In genomic region chr6:85449388-85449817, GRCh38 we compare ENCODE assay signal across 8 cellular contexts. TPM values are rescaled to one million over a fixed set of nuclear protein-coding genes. Genes with fewer than 3 reads are reported as not detected.
DNase-seq lines count a peak whose midpoint lies in the region; ATAC-seq and TF ChIP-seq lines count a peak whose summit lies in the region.

No MANE protein-coding gene starts in this region.

- 1 to 3% methylated on average over 14 to 24 of the region's 24 CpGs for WGBS in upper lobe of left lung, 2 donors

- no peaks in the 10 kb centered on the region for H3F3A ChIP-seq in neural cell (ENCODE audit: insufficient read depth, low read length, poor library complexity, severe bottlenecking)

- peak; percentile 68 for ATAC-seq in GM19328 (IDR thresholded peaks at IDR 0.05; ENCODE audit: unreplicated experiment)
- peak; percentile 61 for ATAC-seq in HG03432 (IDR thresholded peaks at IDR 0.05; ENCODE audit: unreplicated experiment)
- ATAC-seq in upper lobe of left lung (ENCODE audit: low FRiP score in 2 of 2): peak in 1 of 2 donors; percentile 78

- H4K20me1 ChIP-seq in fibroblast of lung (ENCODE audit: control insufficient read depth, extremely low read depth, insufficient read depth, low read length) (no peaks in the 10 kb centered on the region), neural cell (ENCODE audit: insufficient read depth) (no peaks in the 10 kb centered on the region)

- H3K4me3 ChIP-seq in fibroblast of lung (replicated peaks in 1 of 4; ENCODE audit: control extremely low read depth in 1 of 4, insufficient read depth in 1 of 4, low read depth in 3 of 4, low read length in 4 of 4) (peak overlapping the region; percentile 79 to 91 (median 87)), neural cell (ENCODE audit: low read length) (peak overlapping the region; percentile 77), upper lobe of left lung (peak overlapping the region; percentile 50 to 65 (median 60))

- H3K4me2 ChIP-seq in fibroblast of lung (ENCODE audit: extremely low read depth, insufficient read depth, low read length): peak overlapping the region; percentile 86
- H3K4me2 ChIP-seq in neural cell (ENCODE audit: low read length): peak overlapping the region; percentile 52

- no peaks in the 10 kb centered on the region for H3K27me3 ChIP-seq in fibroblast of lung (ENCODE audit: control insufficient read depth, insufficient read depth, low read length)
- H3K27me3 ChIP-seq in neural cell (ENCODE audit: insufficient read depth, low read depth, low read length): peaks cover 62% of the 10 kb centered on the region
- H3K27me3 ChIP-seq in upper lobe of left lung: peaks cover 0 to 6% (median 3%) of the 10 kb centered on the region in 4 donors

- TF ChIP-seq POLR2A in upper lobe of left lung (IDR thresholded peaks at IDR 0.05): no peak

- H3K36me3 ChIP-seq in fibroblast of lung (ENCODE audit: control insufficient read depth, insufficient read depth, low read length): no peaks in the 10 kb centered on the region
- H3K36me3 ChIP-seq in neural cell (ENCODE audit: insufficient read depth, low read length): no peaks in the 10 kb centered on the region
- no peaks in the 10 kb centered on the region for H3K36me3 ChIP-seq in upper lobe of left lung

- H3K9ac ChIP-seq in fibroblast of lung (ENCODE audit: insufficient read depth, low read length) (peak overlapping the region; percentile 91), neural cell (ENCODE audit: low read length) (peak overlapping the region; percentile 36)

- no peak for TF ChIP-seq CTCF in fibroblast of lung (conservative IDR thresholded peaks at IDR 0.05 in 1 of 2, IDR thresholded peaks at IDR 0.05 in 1 of 2; ENCODE audit: low read depth in 1 of 2, low read length in 2 of 2)
- TF ChIP-seq CTCF in neural cell (IDR thresholded peaks at IDR 0.05; ENCODE audit: poor library complexity, severe bottlenecking): no peak
- TF ChIP-seq CTCF in upper lobe of left lung (IDR thresholded peaks at IDR 0.05): no peak

- H3K27ac ChIP-seq in fibroblast of lung (ENCODE audit: insufficient read depth, low read length) (peak overlapping the region; percentile 95), neural cell (ENCODE audit: low read length) (no peak overlapping the region), upper lobe of left lung (peak overlapping the region; percentile 0 to 73 (median 59))

- peaks cover 63% of the 10 kb centered on the region for H3K79me2 ChIP-seq in fibroblast of lung (ENCODE audit: control insufficient read depth, insufficient read depth, low read length)
- H3K79me2 ChIP-seq in neural cell (replicated peaks; ENCODE audit: insufficient read depth, low read length): no peaks in the 10 kb centered on the region

- no peak for TF ChIP-seq EP300 in neural cell (conservative IDR thresholded peaks at IDR 0.05; ENCODE audit: poor library complexity, severe bottlenecking)
- no peak for TF ChIP-seq EP300 in upper lobe of left lung (IDR thresholded peaks at IDR 0.05)

- no peaks in the 10 kb centered on the region for H3K9me2 ChIP-seq in neural cell (ENCODE audit: insufficient read depth, low read length)

- DNase-seq in Ammon's horn (ENCODE audit: low spot score) (peak; percentile 22), fibroblast of lung (ENCODE audit: low read depth in 2 of 2) (peak; percentile 84 to 88), upper lobe of left lung (no peak), NCI-H1092 (lab: John Stamatoyannopoulos, UW) (no peak)
- peak; percentile 27 for DNase-seq in activated CD8-positive, alpha-beta memory T cell treated with anti-CD3 and anti-CD28 coated beads, Interleukin-2, amount 50 U/mL, for 24 hours (ENCODE audit: extremely low read depth)

- H2AFZ ChIP-seq in fibroblast of lung (ENCODE audit: low read length) (peak overlapping the region; percentile 5), neural cell (ENCODE audit: low read depth, low read length) (peak overlapping the region; percentile 37)

- H3K9me3 ChIP-seq in fibroblast of lung (ENCODE audit: control insufficient read depth, insufficient read depth, low read depth, low read length) (no peaks in the 10 kb centered on the region), neural cell (ENCODE audit: low read length) (no peaks in the 10 kb centered on the region), upper lobe of left lung (no peaks in the 10 kb centered on the region)

- no peak for TF ChIP-seq RAD21 in neural cell (conservative IDR thresholded peaks at IDR 0.05)

- H3K4me1 ChIP-seq in fibroblast of lung (ENCODE audit: control insufficient read depth, extremely low read depth, insufficient read depth, low read length) (peaks cover 11% of the 10 kb centered on the region), upper lobe of left lung (peaks cover 9 to 36% (median 23%) of the 10 kb centered on the region in 4 donors)

TF ChIP-seq in neural cell, 6 proteins besides CTCF, POLR2A, EP300 and RAD21:
- no peak for TF ChIP-seq EZH2 (IDR thresholded peaks at IDR 0.05; ENCODE audit: borderline replicate concordance, insufficient read depth, low read length, poor library complexity, severe bottlenecking)
- TF ChIP-seq SMC3 (conservative IDR thresholded peaks at IDR 0.05; ENCODE audit: poor library complexity): no peak
- TF ChIP-seq MXI1 (conservative IDR thresholded peaks at IDR 0.05; ENCODE audit: poor library complexity, severe bottlenecking): no peak
- no peak for TF ChIP-seq TAF1 (IDR thresholded peaks at IDR 0.05; ENCODE audit: low read depth)
- no peak for TF ChIP-seq REST (IDR thresholded peaks at IDR 0.05; ENCODE audit: borderline replicate concordance)
- no peak for TF ChIP-seq POLR2AphosphoS5 (IDR thresholded peaks at IDR 0.05)

RNA-seq across cellular contexts. Expression of gene NT5E, which starts 0.5 kb away (rescaled TPM):
- total RNA-seq in fibroblast of lung (111 and 257 TPM in 2 replicates), upper lobe of left lung (10 to 100 TPM in 3 of 6 donors, 1 to 10 TPM in 3; 1.4 to 17.8 (median 9.6) TPM)
- polyA plus RNA-seq in fibroblast of lung (217 and 324 TPM in 2 replicates), neural cell (0.08 TPM in 1 of 2 replicates, not detected in the other)
- polyA plus RNA-seq in fibroblast of lung (2012): 125 and 203 TPM in 2 replicates
- polyA minus RNA-seq in fibroblast of lung (ENCODE audit: low replicate concordance) (43.7 and 113 TPM in 2 replicates), neural cell (not detected in 2 replicates)

Comparison
In these comparisons a context has a peak if more than half of its experiments do, and no peak if none do; other contexts are left out.
1. DNase-seq: peak in Ammon's horn (single experiment), activated CD8-positive, alpha-beta memory T cell treated with anti-CD3 and anti-CD28 coated beads, Interleukin-2, amount 50 U/mL, for 24 hours (single experiment) and fibroblast of lung (2 of 2); none in upper lobe of left lung (0 of 2) and NCI-H1092 (single experiment).
2. Peak in every context shown above with its lines, with median percentiles within 50 percentile points of each other: H3K4me3 ChIP-seq.